ENCODE assay signal across 8 cellular contexts in the genomic region with DNA sequence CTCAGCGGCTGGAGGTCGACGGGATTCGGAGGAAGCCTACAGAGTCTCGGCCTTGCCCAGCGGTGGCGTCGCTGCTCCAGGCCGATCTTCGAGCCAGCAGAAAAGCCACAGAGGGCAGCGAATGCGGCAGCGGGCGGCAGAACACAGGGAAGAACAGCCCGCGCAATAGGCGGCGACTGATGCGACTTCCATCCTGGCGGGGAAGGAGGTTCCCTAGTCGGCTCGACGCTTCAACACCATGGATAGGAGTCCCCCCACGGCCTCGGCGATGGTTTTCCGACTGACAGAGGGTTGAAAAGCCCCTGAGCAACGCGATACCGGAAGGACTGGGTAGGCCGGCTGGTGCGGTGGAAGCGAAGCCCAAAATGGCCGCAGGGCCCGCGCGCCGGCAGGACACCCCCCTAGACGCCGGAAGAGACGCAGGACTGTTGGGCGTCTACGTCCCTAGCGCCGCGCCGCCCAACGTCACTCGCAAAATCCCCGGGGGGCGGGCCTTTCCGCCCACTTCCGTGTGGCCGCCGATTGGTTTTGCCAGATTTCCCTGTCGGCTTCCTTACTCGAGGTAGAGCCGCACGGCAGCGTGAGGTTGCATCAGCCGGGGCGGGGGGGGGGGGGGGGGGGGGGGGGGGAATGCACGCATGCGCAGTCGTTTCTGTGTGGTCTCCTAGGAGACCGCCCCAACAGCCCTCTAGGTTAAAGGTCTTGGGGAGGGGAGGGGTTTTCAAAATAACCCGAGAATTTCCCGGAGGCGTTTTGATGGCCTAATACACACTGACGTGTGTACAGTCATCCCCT. TPM values are rescaled to one million over a fixed set of nuclear protein-coding genes. Genes with fewer than 3 reads are reported as not detected.
DNase-seq lines count a peak whose midpoint lies in the region; ATAC-seq and TF ChIP-seq lines count a peak whose summit lies in the region.

A gene (minus strand): TSS at position 367 of the 795 bp plus-strand sequence. CDS start 406 bp downstream, outside the sequence.

- peak; percentile 98 for TF ChIP-seq POLR2A in erythroblast (IDR thresholded peaks at IDR 0.05; ENCODE audit: low read length)

- in situ Hi-C loops in KBM-7 (cut with MboI; ENCODE audit: low pct_unique_long_range_greater_than_20kb, low sequenced_read_pairs): no loop called here

- peak within 1 kb of the TSS; percentile 99 for H3K9ac ChIP-seq in mucosa of stomach (ENCODE audit: low read length)

- H3K36me3 Mint-ChIP-seq in activated T-cell treated with anti-CD3 and anti-CD28 coated beads, Interleukin-2, amount 50 U/mL, for 24 hours (ENCODE audit: low read depth): peaks cover 50% of the 10 kb centered on the region

- ATAC-seq in GM21619 (IDR thresholded peaks at IDR 0.05; ENCODE audit: unreplicated experiment): peak; percentile 84

- no peaks in the 10 kb centered on the region for H3K9me3 ChIP-seq in mucosa of stomach (ENCODE audit: control insufficient read depth, low read length)

- H3K36me3 ChIP-seq in mucosa of stomach (ENCODE audit: control insufficient read depth, insufficient read depth, low read length): peaks cover 7% of the 10 kb centered on the region

- peak; percentile 100 for DNase-seq in DMS153 (lab: John Stamatoyannopoulos, UW)
- DNase-seq in KBM-7: peak; percentile 100
- peak; percentile 98 for DNase-seq in activated T-cell treated with anti-CD3 and anti-CD28 coated beads, Interleukin-2, amount 50 U/mL, for 24 hours
- DNase-seq in erythroblast (lab: John Stamatoyannopoulos, UW): peak; percentile 99
- DNase-seq in stimulated activated CD8-positive, alpha-beta memory T cell treated with anti-CD3 and anti-CD28 coated beads, Interleukin-7, amount 100 ng/mL, for 1 hour (ENCODE audit: low read depth in 2 of 2): peak; percentile 93 to 97

- H3K9me3 Mint-ChIP-seq in activated T-cell treated with anti-CD3 and anti-CD28 coated beads, Interleukin-2, amount 50 U/mL, for 24 hours: no peaks in the 10 kb centered on the region

- H3K27me3 Mint-ChIP-seq in activated T-cell treated with anti-CD3 and anti-CD28 coated beads, Interleukin-2, amount 50 U/mL, for 24 hours: no peaks in the 10 kb centered on the region

- peaks cover 17% of the 10 kb centered on the region for H3K4me1 Mint-ChIP-seq in activated T-cell treated with anti-CD3 and anti-CD28 coated beads, Interleukin-2, amount 50 U/mL, for 24 hours (ENCODE audit: low read depth)

- H3K4me3 ChIP-seq in mucosa of stomach (ENCODE audit: low read length): peak within 1 kb of the TSS; percentile 97

- H3K4me3 Mint-ChIP-seq in activated T-cell treated with anti-CD3 and anti-CD28 coated beads, Interleukin-2, amount 50 U/mL, for 24 hours: peak within 1 kb of the TSS; percentile 99

- H3K4me1 ChIP-seq in mucosa of stomach (ENCODE audit: control insufficient read depth, insufficient read depth, low read length): peaks cover 6% of the 10 kb centered on the region

- H3K27me3 ChIP-seq in mucosa of stomach (ENCODE audit: control insufficient read depth, insufficient read depth, low read length): no peaks in the 10 kb centered on the region

- peak within 1 kb of the TSS; percentile 99 for H3K27ac Mint-ChIP-seq in activated T-cell treated with anti-CD3 and anti-CD28 coated beads, Interleukin-2, amount 50 U/mL, for 24 hours

TF ChIP-seq in PFSK-1, 5 proteins besides CTCF, POLR2A, EP300 and RAD21:
- peak; percentile 90 for TF ChIP-seq TAF1 (IDR thresholded peaks at IDR 0.05; ENCODE audit: borderline replicate concordance, insufficient read depth, low read length)
- no peak for TF ChIP-seq SIN3A (IDR thresholded peaks at IDR 0.05; ENCODE audit: borderline replicate concordance, insufficient read depth, low read length)
- TF ChIP-seq FOXP2 (optimal IDR thresholded peaks at IDR 0.05; ENCODE audit: borderline replicate concordance, extremely low read depth, extremely low read length, insufficient read depth): peak; percentile 83
- TF ChIP-seq POLR2AphosphoS5 (IDR thresholded peaks at IDR 0.05; ENCODE audit: low read depth, low read length): peak; percentile 98
- TF ChIP-seq, protein P1, sequence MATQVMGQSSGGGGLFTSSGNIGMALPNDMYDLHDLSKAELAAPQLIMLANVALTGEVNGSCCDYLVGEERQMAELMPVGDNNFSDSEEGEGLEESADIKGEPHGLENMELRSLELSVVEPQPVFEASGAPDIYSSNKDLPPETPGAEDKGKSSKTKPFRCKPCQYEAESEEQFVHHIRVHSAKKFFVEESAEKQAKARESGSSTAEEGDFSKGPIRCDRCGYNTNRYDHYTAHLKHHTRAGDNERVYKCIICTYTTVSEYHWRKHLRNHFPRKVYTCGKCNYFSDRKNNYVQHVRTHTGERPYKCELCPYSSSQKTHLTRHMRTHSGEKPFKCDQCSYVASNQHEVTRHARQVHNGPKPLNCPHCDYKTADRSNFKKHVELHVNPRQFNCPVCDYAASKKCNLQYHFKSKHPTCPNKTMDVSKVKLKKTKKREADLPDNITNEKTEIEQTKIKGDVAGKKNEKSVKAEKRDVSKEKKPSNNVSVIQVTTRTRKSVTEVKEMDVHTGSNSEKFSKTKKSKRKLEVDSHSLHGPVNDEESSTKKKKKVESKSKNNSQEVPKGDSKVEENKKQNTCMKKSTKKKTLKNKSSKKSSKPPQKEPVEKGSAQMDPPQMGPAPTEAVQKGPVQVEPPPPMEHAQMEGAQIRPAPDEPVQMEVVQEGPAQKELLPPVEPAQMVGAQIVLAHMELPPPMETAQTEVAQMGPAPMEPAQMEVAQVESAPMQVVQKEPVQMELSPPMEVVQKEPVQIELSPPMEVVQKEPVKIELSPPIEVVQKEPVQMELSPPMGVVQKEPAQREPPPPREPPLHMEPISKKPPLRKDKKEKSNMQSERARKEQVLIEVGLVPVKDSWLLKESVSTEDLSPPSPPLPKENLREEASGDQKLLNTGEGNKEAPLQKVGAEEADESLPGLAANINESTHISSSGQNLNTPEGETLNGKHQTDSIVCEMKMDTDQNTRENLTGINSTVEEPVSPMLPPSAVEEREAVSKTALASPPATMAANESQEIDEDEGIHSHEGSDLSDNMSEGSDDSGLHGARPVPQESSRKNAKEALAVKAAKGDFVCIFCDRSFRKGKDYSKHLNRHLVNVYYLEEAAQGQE (IDR thresholded peaks at IDR 0.05; ENCODE audit: insufficient read depth in 1 of 2, low read depth in 2 of 2, low read length in 2 of 2): peak in 1 of 2 experiments; percentile 61; a peak in 1 of 4 replicates

RNA-seq across cellular contexts. Expression of the gene that starts here (rescaled TPM):
- 16.5 TPM for polyA plus RNA-seq in PFSK-1 (2012; ENCODE audit: insufficient read length, low read depth)

Comparison
In these comparisons a context has a peak if more than half of its experiments do, and no peak if none do; other contexts are left out.
1. Peak in every context shown above with its lines: DNase-seq, ATAC-seq and H3K4me3 ChIP-seq.